Comparison of ENCODE assay signal across 8 cellular contexts in the genomic region with DNA sequence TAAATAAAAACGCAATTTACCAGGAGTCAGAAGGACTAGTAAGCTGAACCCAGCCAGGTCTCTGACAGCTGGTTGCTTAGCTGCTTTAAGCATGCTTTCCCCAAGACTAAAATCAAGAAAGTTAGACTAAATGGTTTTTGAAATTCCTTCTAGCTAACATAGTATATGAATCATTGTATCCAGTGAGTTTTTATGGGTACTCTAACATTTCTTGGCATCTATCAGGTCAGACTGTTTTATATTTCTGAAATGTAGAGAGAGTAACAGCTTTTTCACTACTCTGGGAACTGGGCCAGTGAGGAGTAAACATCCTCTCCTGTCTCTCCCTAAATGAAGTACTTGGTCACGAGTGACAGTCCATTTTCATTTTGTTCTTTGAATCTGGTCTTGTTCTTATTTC. TPM values are rescaled to one million over a fixed set of nuclear protein-coding genes. Genes with fewer than 3 reads are reported as not detected.
DNase-seq lines count a peak whose midpoint lies in the region; TF ChIP-seq lines count a peak whose summit lies in the region.

No MANE protein-coding gene starts in this region.

- peaks cover 4% of the 10 kb centered on the region for H3K36me3 Mint-ChIP-seq in Calu3 (ENCODE audit: insufficient read depth, unreplicated experiment)

- H3K27me3 Mint-ChIP-seq in Calu3 (ENCODE audit: unreplicated experiment) = no peaks in the 10 kb centered on the region

- no peak for TF ChIP-seq POLR2A in esophagus squamous epithelium (IDR thresholded peaks at IDR 0.05)

- peaks cover 0 to 26% (median 0%) of the 10 kb centered on the region in 3 donors for H3K36me3 ChIP-seq in esophagus squamous epithelium
- no peaks in the 10 kb centered on the region for H3K36me3 ChIP-seq in BE2C

- CTCF ChIA-PET in Calu3 (lab: Charles Lee) = interaction anchor here (0.8 kb wide), 1 partner anchor 27 kb away, joined by 5 read pairs; no protein-coding TSS in a partner anchor

- 27 to 35% methylated on average over 2 of the region's 2 CpGs for WGBS in esophagus squamous epithelium, 2 donors

- no peak overlapping the region for H3K4me3 Mint-ChIP-seq in Calu3 (ENCODE audit: low read depth, unreplicated experiment)

- DNase-seq in DMS79 (lab: John Stamatoyannopoulos, UW) (peak; percentile 70), OCI-M1 (lab: John Stamatoyannopoulos, UW) (peak; percentile 31), esophagus squamous epithelium (lab: John Stamatoyannopoulos, UW) (no peak), pons (ENCODE audit: low spot score) (peak; percentile 84), BE2C (no peak), GM20000 (ENCODE audit: low spot score) (no peak), Calu3 (no peak)
- DNase-seq in stimulated activated CD4-positive, alpha-beta T cell treated with anti-CD3 and anti-CD28 coated beads, Interleukin-4, amount 100 ng/mL, for 4 hours = no peak

- H3K4me1 Mint-ChIP-seq in Calu3 (ENCODE audit: low read depth, unreplicated experiment) = peaks cover 52% of the 10 kb centered on the region

- H3K9me3 Mint-ChIP-seq in Calu3 (ENCODE audit: low read depth, unreplicated experiment) = no peaks in the 10 kb centered on the region

- peak overlapping the region; percentile 7 to 56 (median 46) for H3K27ac ChIP-seq in esophagus squamous epithelium

- no peak overlapping the region for H3K27ac Mint-ChIP-seq in Calu3 (ENCODE audit: unreplicated experiment)

- H3K4me3 ChIP-seq in esophagus squamous epithelium (no peak overlapping the region), BE2C (ENCODE audit: low read depth, low read length) (no peak overlapping the region)

- H3K9me3 ChIP-seq in esophagus squamous epithelium (peaks cover 0 to 15% (median 7%) of the 10 kb centered on the region in 3 donors), BE2C (no peaks in the 10 kb centered on the region)

- BruUV-seq in Calu3 (replicated peaks; lab: Mats Ljungman, UMichigan) = no TSS peak

- intact Hi-C loops in esophagus squamous epithelium (cut with DNase I) = no loop called here
- intact Hi-C loops in Calu3 (cut with micrococcal nuclease; ENCODE audit: unreplicated experiment) = loop anchor here (10.0 kb wide), 1 partner anchor 73 kb away; no protein-coding TSS in a partner anchor

- H3K4me1 ChIP-seq in esophagus squamous epithelium (peaks cover 3 to 37% (median 8%) of the 10 kb centered on the region in 3 donors), BE2C (no peaks in the 10 kb centered on the region)

- H3K27me3 ChIP-seq in esophagus squamous epithelium (no peaks in the 10 kb centered on the region), BE2C (no peaks in the 10 kb centered on the region)

- TF ChIP-seq CTCF in esophagus squamous epithelium (IDR thresholded peaks at IDR 0.05) (no peak), BE2C (IDR thresholded peaks at IDR 0.05; ENCODE audit: low read depth, low read length) (no peak), GM20000 (IDR thresholded peaks at IDR 0.05; ENCODE audit: extremely low read depth, missing control alignments) (no peak), Calu3 (IDR thresholded peaks at IDR 0.05; ENCODE audit: unreplicated experiment) (no peak)

RNA-seq across cellular contexts. Expression of a gene that starts 47.4 kb away (rescaled TPM):
- total RNA-seq in esophagus squamous epithelium (10 to 100 TPM; 26.1 to 54.0 (median 34.8) TPM), Calu3 (2022) (75.6 and 82.8 TPM in 2 replicates)
- polyA plus RNA-seq in BE2C (2012; ENCODE audit: insufficient read depth, insufficient read length, low read depth) = 9.2 TPM

Comparison
In these comparisons a context has a peak if more than half of its experiments do, and no peak if none do; other contexts are left out.
1. DNase-seq: peak in DMS79 (single experiment), OCI-M1 (single experiment) and pons (single experiment); none in esophagus squamous epithelium (single experiment), BE2C (single experiment), GM20000 (single experiment), stimulated activated CD4-positive, alpha-beta T cell treated with anti-CD3 and anti-CD28 coated beads, Interleukin-4, amount 100 ng/mL, for 4 hours (0 of 2) and Calu3 (single experiment).